In genomic region chr2:46364797-46365457, GRCh38 we compare ENCODE assay signal across 8 cellular contexts.
DNase-seq lines count a peak whose midpoint lies in the region; ATAC-seq, FAIRE-seq and TF ChIP-seq lines count a peak whose summit lies in the region.

No MANE protein-coding gene starts in this region.

- H3K27ac ChIP-seq in SK-N-SH (ENCODE audit: low read depth in 2 of 2, low read length in 1 of 2) (peak overlapping the region; percentile 75 to 98; a peak in 3 of 4 replicates), endothelial cell of umbilical vein (ENCODE audit: insufficient read depth, low read depth, low read length) (no peak overlapping the region)

- H3K4me3 Mint-ChIP-seq in activated CD4-positive, alpha-beta T cell treated with anti-CD3 and anti-CD28 coated beads for 36 hours: no peak overlapping the region

- H3K4me3 ChIP-seq in SK-N-SH (ENCODE audit: low read depth in 2 of 2, low read length in 1 of 2): no peak overlapping the region; a peak in 1 of 4 replicates
- H3K4me3 ChIP-seq in endothelial cell of umbilical vein (replicated peaks in 1 of 3; ENCODE audit: insufficient read depth in 1 of 3, low read depth in 1 of 3, low read length in 3 of 3): no peak overlapping the region

- H3K9ac ChIP-seq in SK-N-SH (no peak overlapping the region), endothelial cell of umbilical vein (replicated peaks; ENCODE audit: extremely low read depth, insufficient read depth, low read length) (no peak overlapping the region)

- no peaks in the 10 kb centered on the region for H3K27me3 ChIP-seq in SK-N-SH (ENCODE audit: insufficient read depth)
- no peaks in the 10 kb centered on the region for H3K27me3 ChIP-seq in endothelial cell of umbilical vein (ENCODE audit: control insufficient read depth in 2 of 2, insufficient read depth in 2 of 2, low read length in 2 of 2)

- no peak for TF ChIP-seq POLR2A in endothelial cell of umbilical vein (IDR thresholded peaks at IDR 0.05; ENCODE audit: low read depth, low read length)

- FAIRE-seq in endothelial cell of umbilical vein (lab: Jason Lieb, UNC): peak; percentile 90

- WGBS in SK-N-SH (ENCODE audit: low lambda C conversion rate): 50% methylated on average over 4 of the region's 4 CpGs

- H3K4me1 ChIP-seq in SK-N-SH (ENCODE audit: control insufficient read depth in 1 of 2, insufficient read depth in 2 of 2, low read depth in 1 of 2, low read length in 1 of 2): peaks cover 14 to 76% of the 10 kb centered on the region in 2 experiments; a peak in 3 of 4 replicates
- H3K4me1 ChIP-seq in endothelial cell of umbilical vein (ENCODE audit: control insufficient read depth, extremely low read depth, insufficient read depth, low read length): peaks cover 24% of the 10 kb centered on the region

- no peak overlapping the region for H2AFZ ChIP-seq in SK-N-SH (ENCODE audit: low read depth)
- H2AFZ ChIP-seq in endothelial cell of umbilical vein (ENCODE audit: low read depth, low read length): no peak overlapping the region

- no peaks in the 10 kb centered on the region for H3K36me3 Mint-ChIP-seq in activated CD4-positive, alpha-beta T cell treated with anti-CD3 and anti-CD28 coated beads for 36 hours (ENCODE audit: low read depth)

- TF ChIP-seq CTCF in LNCAP (IDR thresholded peaks at IDR 0.05) (peak; percentile 64), SK-N-SH (IDR thresholded peaks at IDR 0.05) (peak; percentile 98), endothelial cell of umbilical vein (IDR thresholded peaks at IDR 0.05; ENCODE audit: extremely low read depth in 1 of 2, insufficient read depth in 1 of 2, low read depth in 1 of 2, low read length in 2 of 2) (peak; percentile 61 to 63), omental fat pad (IDR thresholded peaks at IDR 0.05) (peak in 1 of 3 donors; percentile 40)

- H3K36me3 ChIP-seq in SK-N-SH (replicated peaks in 1 of 2; ENCODE audit: control insufficient read depth in 1 of 2, insufficient read depth in 2 of 2, low read length in 1 of 2) (peaks cover 49 to 80% of the 10 kb centered on the region in 2 experiments), endothelial cell of umbilical vein (ENCODE audit: control insufficient read depth in 2 of 2, extremely low read depth in 1 of 2, insufficient read depth in 2 of 2, low read length in 2 of 2) (peaks cover 26 to 51% of the 10 kb centered on the region in 2 experiments)

- no peaks in the 10 kb centered on the region for H3F3A ChIP-seq in SK-N-SH (replicated peaks; ENCODE audit: insufficient read depth)

- no peak for ATAC-seq in activated CD4-positive, alpha-beta T cell treated with anti-CD3 and anti-CD28 coated beads for 36 hours
- ATAC-seq in GM21390 (IDR thresholded peaks at IDR 0.05; ENCODE audit: unreplicated experiment) (no peak), omental fat pad (ENCODE audit: low FRiP score) (no peak)

- TF ChIP-seq EP300 in SK-N-SH (IDR thresholded peaks at IDR 0.05; ENCODE audit: borderline replicate concordance in 1 of 2, low read depth in 1 of 2, low read length in 1 of 2): peak in 1 of 2 experiments; percentile 74; a peak in 2 of 4 replicates

- CTCF ChIA-PET in activated CD4-positive, alpha-beta T cell treated with anti-CD3 and anti-CD28 coated beads for 36 hours (lab: Charles Lee): interaction anchor here (0.8 to 2.3 kb wide), 4 partner anchors 9 to 302 kb away, joined by 3 to 13 read pairs (median 6); no protein-coding TSS in a partner anchor
- CTCF ChIA-PET in SK-N-SH (lab: Yijun Ruan, JAX): interaction anchor here (1.3 to 4.4 kb wide), 21 partner anchors 8 to 374 kb away, joined by 3 to 65 read pairs (median 18); partner anchors contain the start of gene EPAS1
- CTCF ChIA-PET in endothelial cell of umbilical vein (lab: Charles Lee): interaction anchor here (1.5 to 3.4 kb wide), 3 partner anchors 11 to 354 kb away, joined by 4 to 23 read pairs (median 12); partner anchors contain the start of gene EPAS1

- peaks cover 28% of the 10 kb centered on the region for H3K79me2 ChIP-seq in SK-N-SH (ENCODE audit: insufficient read depth)
- no peaks in the 10 kb centered on the region for H3K79me2 ChIP-seq in endothelial cell of umbilical vein (ENCODE audit: control insufficient read depth, insufficient read depth, low read length)

- no peaks in the 10 kb centered on the region for H3K9me3 ChIP-seq in SK-N-SH
- no peaks in the 10 kb centered on the region for H3K9me3 ChIP-seq in endothelial cell of umbilical vein (replicated peaks; ENCODE audit: control insufficient read depth, insufficient read depth, low read length)

- H3K27me3 Mint-ChIP-seq in activated CD4-positive, alpha-beta T cell treated with anti-CD3 and anti-CD28 coated beads for 36 hours: no peaks in the 10 kb centered on the region

- H4K20me1 ChIP-seq in SK-N-SH (ENCODE audit: insufficient read depth) (no peaks in the 10 kb centered on the region), endothelial cell of umbilical vein (replicated peaks; ENCODE audit: control insufficient read depth, extremely low read depth, insufficient read depth, low read length) (no peaks in the 10 kb centered on the region)

- peak; percentile 49 for DNase-seq in activated CD4-positive, alpha-beta T cell treated with anti-CD3 and anti-CD28 coated beads for 36 hours
- DNase-seq in activated CD4-positive, alpha-beta T cell treated with anti-CD3 and anti-CD28 coated beads for 1 hour: no peak
- DNase-seq in SK-N-SH: peak; percentile 80
- DNase-seq in endothelial cell of umbilical vein (ENCODE audit: low read depth, low spot score): peak; percentile 70
- DNase-seq in mucosa of gallbladder (ENCODE audit: low spot score): peak; percentile 46
- DNase-seq in omental fat pad (ENCODE audit: low spot score): no peak

- H3K4me1 Mint-ChIP-seq in activated CD4-positive, alpha-beta T cell treated with anti-CD3 and anti-CD28 coated beads for 36 hours: peaks cover 31% of the 10 kb centered on the region

- no peaks in the 10 kb centered on the region for H3K9me3 Mint-ChIP-seq in activated CD4-positive, alpha-beta T cell treated with anti-CD3 and anti-CD28 coated beads for 36 hours (ENCODE audit: low read depth)

- no TSS peak for BruUV-seq in endothelial cell of umbilical vein (replicated peaks; lab: Mats Ljungman, UMichigan)

- intact Hi-C loops in activated CD4-positive, alpha-beta T cell treated with anti-CD3 and anti-CD28 coated beads for 36 hours (cut with DNase I, micrococcal nuclease): loop anchor here (1.0 to 5.0 kb wide), 8 partner anchors 68 to 723 kb away; partner anchors contain the start of gene EPAS1 (in 2 of the 2)
- intact Hi-C loops in endothelial cell of umbilical vein (cut with micrococcal nuclease): loop anchor here (1.0 kb wide), 4 partner anchors 65 to 372 kb away; no protein-coding TSS in a partner anchor

- TF ChIP-seq RAD21 in SK-N-SH (IDR thresholded peaks at IDR 0.05; ENCODE audit: low read length): peak; percentile 94

- dilution Hi-C loops in endothelial cell of umbilical vein (cut with MboI; ENCODE audit: extremely low pct_ligation_motif_present, low sequenced_read_pairs): no loop called here

- H3K27ac Mint-ChIP-seq in activated CD4-positive, alpha-beta T cell treated with anti-CD3 and anti-CD28 coated beads for 36 hours: no peak overlapping the region

- H3K4me2 ChIP-seq in SK-N-SH (no peak overlapping the region), endothelial cell of umbilical vein (ENCODE audit: insufficient read depth, low read length) (no peak overlapping the region)

- H3K9me1 ChIP-seq in endothelial cell of umbilical vein (replicated peaks; ENCODE audit: control insufficient read depth, extremely low read depth, insufficient read depth, low read length): no peaks in the 10 kb centered on the region

- no peaks in the 10 kb centered on the region for H3K9me2 ChIP-seq in SK-N-SH

- POLR2A ChIA-PET in activated CD4-positive, alpha-beta T cell treated with anti-CD3 and anti-CD28 coated beads for 36 hours (lab: Charles Lee): no interaction called here
- POLR2A ChIA-PET in SK-N-SH (lab: Yijun Ruan, JAX) (interaction anchor here (2.6 kb wide), 1 partner anchor 68 kb away, joined by 12 read pairs; the partner anchor contains the start of gene EPAS1), endothelial cell of umbilical vein (lab: Charles Lee) (no interaction called here)

TF ChIP-seq in SK-N-SH, 30 proteins besides CTCF, POLR2A, EP300 and RAD21:
- TF ChIP-seq SIN3A (IDR thresholded peaks at IDR 0.05; ENCODE audit: borderline replicate concordance, low read depth, low read length) (0 out of 2 replicates have a peak, but pooled peaks have one; percentile 8), TCF12 (IDR thresholded peaks at IDR 0.05) (peak; percentile 69), MXI1 (IDR thresholded peaks at IDR 0.05; ENCODE audit: low read depth, low read length) (peak; percentile 51; the same call in 1 of the 2 replicates), ELF1 (IDR thresholded peaks at IDR 0.05) (no peak), TEAD4 (IDR thresholded peaks at IDR 0.05; ENCODE audit: borderline replicate concordance, insufficient read depth) (no peak), GATA2 (CRISPR knock-in tag; IDR thresholded peaks at IDR 0.05) (peak; percentile 51; the same call in 1 of the 2 replicates), SMC3 (IDR thresholded peaks at IDR 0.05; ENCODE audit: low read depth, low read length) (peak; percentile 88), RCOR1 (IDR thresholded peaks at IDR 0.05; ENCODE audit: low read length) (peak; percentile 75; the same call in 1 of the 2 replicates)
TF ChIP-seq in SK-N-SH: peak in this region for 6.

TF ChIP-seq in endothelial cell of umbilical vein, 7 proteins besides CTCF, POLR2A, EP300 and RAD21:
- TF ChIP-seq JUN (IDR thresholded peaks at IDR 0.05; ENCODE audit: borderline replicate concordance, insufficient read depth, insufficient read length, low read depth): no peak

Comparison
In these comparisons a context has a peak if more than half of its experiments do, and no peak if none do; other contexts are left out.
1. DNase-seq: peak in activated CD4-positive, alpha-beta T cell treated with anti-CD3 and anti-CD28 coated beads for 36 hours (single experiment), SK-N-SH (single experiment), endothelial cell of umbilical vein (single experiment) and mucosa of gallbladder (single experiment); none in activated CD4-positive, alpha-beta T cell treated with anti-CD3 and anti-CD28 coated beads for 1 hour (single experiment) and omental fat pad (single experiment).